ENCODE assay signal across 29 cellular contexts in the genomic region with DNA sequence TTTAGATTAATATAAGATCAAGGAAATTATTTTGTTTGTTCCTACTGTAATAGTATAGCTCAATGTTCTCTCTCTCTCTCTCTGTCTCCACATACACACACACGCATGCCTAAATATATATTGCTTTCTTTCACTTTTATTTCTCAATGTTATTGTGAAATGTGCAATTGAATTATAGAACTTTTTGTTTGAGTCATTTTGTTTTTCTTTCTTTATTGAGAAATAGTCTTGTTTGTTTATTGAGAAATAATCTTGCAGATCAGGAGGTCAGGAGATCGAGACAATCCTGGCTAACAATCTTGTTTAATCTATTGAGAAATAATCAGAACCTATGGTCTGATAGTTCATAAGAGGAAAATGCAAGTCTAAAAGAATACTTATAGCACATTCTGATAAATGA.
DNase-seq lines count a peak whose midpoint lies in the region; ATAC-seq and TF ChIP-seq lines count a peak whose summit lies in the region.
"Had no signal": no experiment of that assay in that cellular context is flagged by ENCODE, and none has a peak within 500 bp of the region (broad histone marks: within the 10 kb centered on the region; RNA-seq: fewer than 3 reads in every experiment).

No MANE protein-coding gene starts in this region.

- H3K4me1 ChIP-seq in Loucy (ENCODE audit: insufficient read depth, low read length, poor library complexity, severe bottlenecking) (no peaks in the 10 kb centered on the region), RWPE2 (ENCODE audit: insufficient read depth, poor library complexity, severe bottlenecking) (no peaks in the 10 kb centered on the region)
- H3K4me1 ChIP-seq: gastroesophageal sphincter, prostate gland, tibial artery had no signal

- H3K4me3 Mint-ChIP-seq in osteocyte (ENCODE audit: unreplicated experiment): no peak overlapping the region
- H3K4me3 Mint-ChIP-seq: brain, GM23338, immature natural killer cell had no signal

- H3K27ac ChIP-seq in RWPE2 (ENCODE audit: poor library complexity, severe bottlenecking): no peak overlapping the region
- H3K27ac ChIP-seq: epithelial cell of prostate, gastroesophageal sphincter, KMS-11, prostate gland, tibial artery had no signal

- H3K27me3 ChIP-seq in Loucy (ENCODE audit: insufficient read depth, low read length, poor library complexity, severe bottlenecking) (no peaks in the 10 kb centered on the region), RWPE2 (ENCODE audit: insufficient read depth, poor library complexity, severe bottlenecking) (no peaks in the 10 kb centered on the region)
- H3K27me3 ChIP-seq: gastroesophageal sphincter, tibial artery had no signal

- DNase-seq in RWPE2 (ENCODE audit: low spot score): no peak
- DNase-seq in fibroblast of gingiva (ENCODE audit: low read depth): peak; percentile 4
- no peak for DNase-seq in osteocyte (ENCODE audit: extremely low spot score, unreplicated experiment)
- DNase-seq in hepatic stellate cell (ENCODE audit: low spot score): no peak
- DNase-seq in NCI-H1105 treated with DMSO at 0.1 percent for 48 hours (lab: John Stamatoyannopoulos, UW): no peak
- DNase-seq in NCI-H510A treated with DMSO at 0.1 percent for 48 hours (lab: John Stamatoyannopoulos, UW): no peak
- DNase-seq: activated CD4-positive, alpha-beta T cell treated with anti-CD3 and anti-CD28 coated beads for 4 hours; activated gamma-delta T cell treated with Interleukin-2 at 50 U/mL for 16 hours; activated T-cell treated with anti-CD3 and anti-CD28 coated beads, Interleukin-2, amount 50 U/mL, for 1 hour; effector CD4-positive, alpha-beta T cell; EL; hypothalamus; immature natural killer cell; NCI-H1048; NCI-H187; NCI-H2171; NCI-H524; small intestine; stimulated activated CD4-positive, alpha-beta T cell treated with anti-CD3 and anti-CD28 coated beads, Interleukin-2, amount 100 ng/mL, for 24 hours; tibial artery had no signal

- H3K9ac ChIP-seq in Loucy (ENCODE audit: low read depth, low read length, poor library complexity, severe bottlenecking): no peak overlapping the region
- H3K9ac ChIP-seq: KMS-11 had no signal

- H3K4me2 ChIP-seq in Loucy (ENCODE audit: low read depth, low read length, poor library complexity, severe bottlenecking): no peak overlapping the region
- H3K4me2 ChIP-seq: GM23338, KMS-11 had no signal

- H3K4me1 Mint-ChIP-seq in osteocyte (ENCODE audit: unreplicated experiment): peaks cover 12% of the 10 kb centered on the region
- H3K4me1 Mint-ChIP-seq: brain, GM23338 had no signal

- H4K20me1 ChIP-seq in Loucy (ENCODE audit: insufficient read depth, low read length, poor library complexity, severe bottlenecking): no peaks in the 10 kb centered on the region

- H3K36me3 Mint-ChIP-seq in osteocyte (ENCODE audit: unreplicated experiment): no peaks in the 10 kb centered on the region
- H3K36me3 Mint-ChIP-seq: CD14-positive monocyte had no signal

- H3K4me3 ChIP-seq in Loucy (ENCODE audit: low read length, poor library complexity, severe bottlenecking) (no peak overlapping the region), RWPE2 (ENCODE audit: severe bottlenecking) (no peak overlapping the region)
- H3K4me3 ChIP-seq: gastroesophageal sphincter, GM23338, prostate gland, tibial artery had no signal

- H3K36me3 ChIP-seq in Loucy (ENCODE audit: insufficient read depth, low read length): no peaks in the 10 kb centered on the region
- no peaks in the 10 kb centered on the region for H3K36me3 ChIP-seq in RWPE2 (ENCODE audit: low read depth)
- H3K36me3 ChIP-seq: gastroesophageal sphincter, prostate gland, tibial artery had no signal

- no peaks in the 10 kb centered on the region for H3K27me3 Mint-ChIP-seq in osteocyte (ENCODE audit: unreplicated experiment)
- H3K27me3 Mint-ChIP-seq: brain had no signal

- peak overlapping the region; percentile 5; the same call in 1 of the 2 replicates for H2AFZ ChIP-seq in Loucy (ENCODE audit: low read length)
- H2AFZ ChIP-seq: GM23338 had no signal

- H3K27ac Mint-ChIP-seq in osteocyte (ENCODE audit: unreplicated experiment): peak overlapping the region; percentile 46
- H3K27ac Mint-ChIP-seq: brain, GM23338, immature natural killer cell had no signal

- H3K9me3 Mint-ChIP-seq in osteocyte (ENCODE audit: unreplicated experiment): no peaks in the 10 kb centered on the region

- TF ChIP-seq CTCF in Loucy (conservative IDR thresholded peaks at IDR 0.05; ENCODE audit: low read length): no peak
- TF ChIP-seq CTCF in RWPE2 (IDR thresholded peaks at IDR 0.05; ENCODE audit: poor library complexity, severe bottlenecking): no peak
- no peak for TF ChIP-seq CTCF in osteocyte (IDR thresholded peaks at IDR 0.05)

- no peaks in the 10 kb centered on the region for H3K9me2 ChIP-seq in Loucy (replicated peaks; ENCODE audit: low read depth, low read length)

- no peaks in the 10 kb centered on the region for H3K79me2 ChIP-seq in Loucy (ENCODE audit: insufficient read depth, low read length)

- ATAC-seq in RWPE2 (ENCODE audit: low read depth) (peak; percentile 61; the same call in 2 of the 3 replicates), GM18873 (IDR thresholded peaks at IDR 0.05; ENCODE audit: low FRiP score, unreplicated experiment) (no peak)
- ATAC-seq: gastroesophageal sphincter, GM23338 had no signal

- H3K9me3 ChIP-seq in Loucy (ENCODE audit: insufficient read depth, low read depth, low read length) (no peaks in the 10 kb centered on the region), RWPE2 (ENCODE audit: severe bottlenecking) (no peaks in the 10 kb centered on the region)
- H3K9me3 ChIP-seq: gastroesophageal sphincter, prostate gland, tibial artery had no signal

- H3F3A ChIP-seq in Loucy (ENCODE audit: low read depth): no peaks in the 10 kb centered on the region
